ENCODE assay signal across 22 cellular contexts in genomic region chr15:29724026-29724425, GRCh38.
"Had no signal": no experiment of that assay in that cellular context is flagged by ENCODE, and none has a peak within 500 bp of the region (broad histone marks: within the 10 kb centered on the region; RNA-seq: fewer than 3 reads in every experiment).

No MANE protein-coding gene starts in this region.

- DNase-seq: effector CD4-positive, alpha-beta T cell; heart left ventricle; islet precursor cell; left lung; mesenchymal stem cell; midbrain; naive B cell; occipital lobe; pancreas; right cardiac atrium; stimulated activated CD4-positive, alpha-beta T cell treated with anti-CD3 and anti-CD28 coated beads, Interleukin-2, amount 100 ng/mL, for 48 hours; stimulated activated naive CD4-positive, alpha-beta T cell treated with Interleukin-2 at 50 U/mL for 16 hours; thyroid gland; upper lobe of left lung; uterus had no signal

- H3K27ac Mint-ChIP-seq: naive B cell, progenitor cell of endocrine pancreas had no signal

- H3K27me3 ChIP-seq: heart left ventricle, left lung, pancreas, suprapubic skin, thyroid gland, upper lobe of left lung, uterus had no signal

- H3K27ac ChIP-seq: coronary artery, heart left ventricle, left lung, pancreas, suprapubic skin, thyroid gland, upper lobe of left lung, uterus had no signal

- H3K9me3 ChIP-seq: suprapubic skin, thyroid gland had no signal

- H3K4me3 ChIP-seq: coronary artery, heart left ventricle, left lung, lung, pancreas, smooth muscle cell, suprapubic skin, thyroid gland, upper lobe of left lung, uterus had no signal

- H3K36me3 ChIP-seq: uterus had no signal

- H3K4me3 Mint-ChIP-seq: naive B cell, nephron had no signal

- ATAC-seq: esophagus mucosa, left lung, right cardiac atrium had no signal

- H3K4me1 ChIP-seq: left lung, suprapubic skin, thyroid gland, upper lobe of left lung, uterus had no signal

- H3K4me1 Mint-ChIP-seq: naive B cell, nephron had no signal

- H3K27me3 Mint-ChIP-seq: progenitor cell of endocrine pancreas had no signal
